ENCODE assay signal across 13 cellular contexts in the genomic region with DNA sequence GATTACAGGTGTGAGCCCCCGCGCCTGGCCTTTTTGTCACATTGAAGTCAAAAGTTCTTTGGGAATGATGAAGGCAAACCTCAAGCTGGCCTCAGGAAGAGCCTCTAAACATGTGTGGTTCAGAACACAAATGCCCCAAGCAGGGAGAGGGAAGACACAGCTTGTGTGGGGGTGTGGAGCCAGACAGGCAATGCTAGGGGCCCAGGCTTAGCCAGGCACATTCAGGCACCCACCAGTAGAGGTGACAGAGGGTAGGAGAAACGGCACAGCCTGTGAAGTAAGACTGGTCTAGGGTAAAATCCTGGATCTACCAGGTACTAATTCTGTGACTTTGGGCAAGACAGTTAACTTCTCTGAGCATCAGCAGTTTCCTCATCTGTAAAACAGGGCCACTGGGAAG. TPM values are rescaled to one million over a fixed set of nuclear protein-coding genes. Genes with fewer than 3 reads are reported as not detected.
A peak's percentile ranks its signal among the peaks of the same experiment; 100 is the strongest.
DNase-seq lines count a peak whose midpoint lies in the region; ATAC-seq, FAIRE-seq and TF ChIP-seq lines count a peak whose summit lies in the region.
"Had no signal": no experiment of that assay in that cellular context is flagged by ENCODE, and none has a peak within 500 bp of the region (broad histone marks: within the 10 kb centered on the region; RNA-seq: fewer than 3 reads in every experiment).

No MANE protein-coding gene starts in this region.

- no peak overlapping the region for H3K4me3 Mint-ChIP-seq in T-helper 17 cell
- H3K4me3 Mint-ChIP-seq in effector memory CD8-positive, alpha-beta T cell = peak overlapping the region; percentile 19 to 47
- H3K4me3 Mint-ChIP-seq: nephron had no signal

- peaks cover 25% of the 10 kb centered on the region for H3K4me1 Mint-ChIP-seq in T-helper 17 cell
- H3K4me1 Mint-ChIP-seq in effector memory CD8-positive, alpha-beta T cell (ENCODE audit: low read depth in 2 of 2) = peaks cover 39 to 41% of the 10 kb centered on the region in 2 donors
- H3K4me1 Mint-ChIP-seq: nephron had no signal

- TF ChIP-seq CTCF in A549 (IDR thresholded peaks at IDR 0.05) (no peak), GM12864 (IDR thresholded peaks at IDR 0.05; ENCODE audit: low read depth, low read length, missing control alignments) (peak; percentile 31)

- DNase-seq in A549 (ENCODE audit: low read depth in 1 of 2, low spot score in 1 of 2) (no peak), GM12864 (ENCODE audit: low read depth) (no peak), T-helper 17 cell (no peak), cerebellar cortex (ENCODE audit: low spot score) (no peak), NCI-H226 (no peak), NCI-H345 treated with DMSO at 0.1 percent for 48 hours (lab: John Stamatoyannopoulos, UW; ENCODE audit: unreplicated experiment) (no peak)
- peak in 1 of 3 experiments; percentile 29 for DNase-seq in effector memory CD8-positive, alpha-beta T cell
- DNase-seq: left lung, sigmoid colon, T-helper 9 cell had no signal

- H3K9me3 ChIP-seq in A549 (no peaks in the 10 kb centered on the region), T-helper 17 cell (ENCODE audit: control insufficient read depth, low read length, poor library complexity, severe bottlenecking) (no peaks in the 10 kb centered on the region)
- H3K9me3 ChIP-seq: left lung, sigmoid colon had no signal

- H3K4me3 ChIP-seq in A549 (no peak overlapping the region), GM12864 (ENCODE audit: low read depth, low read length) (no peak overlapping the region)
- H3K4me3 ChIP-seq: left lung, sigmoid colon had no signal

- no peaks in the 10 kb centered on the region for H3K9me3 Mint-ChIP-seq in effector memory CD8-positive, alpha-beta T cell
- H3K9me3 Mint-ChIP-seq: nephron had no signal

- H3K27ac Mint-ChIP-seq in T-helper 17 cell = no peak overlapping the region
- peak overlapping the region; percentile 82 to 87 for H3K27ac Mint-ChIP-seq in effector memory CD8-positive, alpha-beta T cell
- H3K27ac Mint-ChIP-seq: nephron had no signal

- TF ChIP-seq RAD21 in A549 (conservative IDR thresholded peaks at IDR 0.05 in 1 of 2, IDR thresholded peaks at IDR 0.05 in 1 of 2) = no peak

- no peaks in the 10 kb centered on the region for H3K27me3 Mint-ChIP-seq in T-helper 17 cell
- H3K27me3 Mint-ChIP-seq in effector memory CD8-positive, alpha-beta T cell = no peaks in the 10 kb centered on the region

- peaks cover 21% of the 10 kb centered on the region for H3K4me1 ChIP-seq in A549
- H3K4me1 ChIP-seq: sigmoid colon had no signal

- POLR2A ChIA-PET in A549 (lab: Yijun Ruan, JAX) = interaction anchor here (0.6 kb wide), 1 partner anchor 239 kb away, joined by 5 read pairs; no protein-coding TSS in a partner anchor

- no peak overlapping the region for H3K4me2 ChIP-seq in A549

- no peak for FAIRE-seq in A549 (lab: Jason Lieb, UNC)

- no peak overlapping the region for H3K27ac ChIP-seq in A549
- H3K27ac ChIP-seq: left lung, sigmoid colon had no signal

- no peak for TF ChIP-seq POLR2A in A549 (IDR thresholded peaks at IDR 0.05; ENCODE audit: low read length)

- ATAC-seq in A549 (peak; percentile 58 to 63; a peak in 5 of 6 replicates), T-helper 17 cell (peak; percentile 50), GM19328 (IDR thresholded peaks at IDR 0.05; ENCODE audit: unreplicated experiment) (no peak)
- peak; percentile 41 for ATAC-seq in effector memory CD8-positive, alpha-beta T cell (replicated peaks)
- ATAC-seq: left lung had no signal

- CTCF ChIA-PET in A549 (lab: Yijun Ruan, JAX) = interaction anchor here (0.6 to 1.6 kb wide), 2 partner anchors 55 to 114 kb away, joined by 3 to 4 read pairs; no protein-coding TSS in a partner anchor

- WGBS in A549 (ENCODE audit: missing lambda C conversion rate) = 82% methylated on average over 3 of the region's 3 CpGs

- TF ChIP-seq EP300 in A549 (IDR thresholded peaks at IDR 0.05) = no peak

- H3K36me3 Mint-ChIP-seq in T-helper 17 cell (ENCODE audit: low read depth) = peaks cover 6% of the 10 kb centered on the region
- peaks cover 15% of the 10 kb centered on the region for H3K36me3 Mint-ChIP-seq in effector memory CD8-positive, alpha-beta T cell (ENCODE audit: insufficient read depth)

TF ChIP-seq in A549, 52 proteins besides CTCF, POLR2A, EP300 and RAD21:
- TF ChIP-seq HDAC2 (IDR thresholded peaks at IDR 0.05) (no peak), ZNF302 (CRISPR knock-in tag; IDR thresholded peaks at IDR 0.05) (no peak), RARB (CRISPR knock-in tag; IDR thresholded peaks at IDR 0.05) (no peak), FOXS1 (CRISPR knock-in tag; IDR thresholded peaks at IDR 0.05) (no peak), SMC3 (IDR thresholded peaks at IDR 0.05) (no peak)
- TF ChIP-seq, protein P1, sequence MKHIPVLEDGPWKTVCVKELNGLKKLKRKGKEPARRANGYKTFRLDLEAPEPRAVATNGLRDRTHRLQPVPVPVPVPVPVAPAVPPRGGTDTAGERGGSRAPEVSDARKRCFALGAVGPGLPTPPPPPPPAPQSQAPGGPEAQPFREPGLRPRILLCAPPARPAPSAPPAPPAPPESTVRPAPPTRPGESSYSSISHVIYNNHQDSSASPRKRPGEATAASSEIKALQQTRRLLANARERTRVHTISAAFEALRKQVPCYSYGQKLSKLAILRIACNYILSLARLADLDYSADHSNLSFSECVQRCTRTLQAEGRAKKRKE (CRISPR knock-in tag; IDR thresholded peaks at IDR 0.05; ENCODE audit: low read depth) = no peak

RNA-seq across cellular contexts. Expression of gene HDC, which starts 3.5 kb away (rescaled TPM):
- polyA plus RNA-seq in A549 (2011; rRNA removed) (0.13 and 0.16 TPM in 2 replicates), A549 (2017; fragmentation: RNase III; extraction: RNeasy Plus Mini Kit Qiagen cat#74134 plus additional on column Dnase treatment) (0.07 to 0.18 TPM (median 0.09 TPM) in 3 replicates)
- 0.11 and 0.16 TPM in 2 replicates for polyA plus RNA-seq in A549 (2012; cell fraction: cytosol; rRNA removed)
- polyA plus RNA-seq in A549 (2012; cell fraction: nucleus; rRNA removed) = 0.66 and 0.92 TPM in 2 replicates
- polyA minus RNA-seq in A549 (2011; rRNA and poly(A)+ RNA removed) = not detected in 2 replicates
- 1 to 10 TPM; 3.5 to 8.1 TPM for total RNA-seq in T-helper 17 cell
- total RNA-seq: RPMI7951 had no signal
